29 cellular contexts compared by ENCODE assay signal in the genomic region with DNA sequence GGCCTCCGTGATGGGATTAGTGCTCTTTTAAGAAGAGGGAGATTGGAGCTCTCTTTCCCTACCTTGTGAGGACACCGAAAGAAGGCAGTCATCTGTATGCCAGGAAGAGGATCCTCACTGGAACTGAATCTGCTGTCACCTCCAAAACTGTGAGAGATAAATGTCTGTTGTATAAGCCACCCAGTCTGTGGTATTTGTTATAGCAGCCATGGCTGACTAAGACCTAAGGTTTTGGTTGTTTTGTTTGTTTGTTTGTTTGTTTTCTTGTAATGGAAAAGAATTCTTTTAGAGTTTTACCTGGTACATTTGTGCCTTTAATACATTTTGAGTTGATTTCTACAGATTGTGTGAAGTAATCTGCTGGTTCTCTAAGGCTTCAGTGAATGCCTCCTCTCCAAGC.
"Had no signal": no experiment of that assay in that cellular context is flagged by ENCODE, and none has a peak within 500 bp of the region (broad histone marks: within the 10 kb centered on the region; RNA-seq: fewer than 3 reads in every experiment).

No MANE protein-coding gene starts in this region.

- H3K4me2 ChIP-seq: hepatocyte had no signal

- ATAC-seq: effector memory CD8-positive, alpha-beta T cell; esophagus mucosa; foreskin keratinocyte; gastrocnemius medialis; gastroesophageal sphincter; heart left ventricle; heart right ventricle had no signal

- H3K36me3 ChIP-seq: colonic mucosa had no signal

- H3K79me2 ChIP-seq: hepatocyte had no signal

- FAIRE-seq: endometrium, endothelial cell of umbilical vein, frontal cortex had no signal

- H3K27ac ChIP-seq: colonic mucosa, coronary artery, dorsolateral prefrontal cortex, epithelial cell of prostate, esophagus muscularis mucosa, esophagus squamous epithelium, foreskin keratinocyte, gastrocnemius medialis, gastroesophageal sphincter, heart left ventricle, heart right ventricle, hepatocyte had no signal

- H3K4me1 ChIP-seq: colonic mucosa, foreskin keratinocyte, gastrocnemius medialis had no signal

- H3K9me3 ChIP-seq: colonic mucosa, esophagus muscularis mucosa, esophagus squamous epithelium, gastrocnemius medialis, gastroesophageal sphincter, heart left ventricle, heart right ventricle had no signal

- H3K9me3 Mint-ChIP-seq: dendritic cell treated with granulocyte-macrophage colony-stimulating factor and Interleukin-4, amounts not matched to agents 40 ng/mL and 50 ng/mL, for 4 days; effector memory CD8-positive, alpha-beta T cell; endodermal cell had no signal

- H3K27ac Mint-ChIP-seq: dendritic cell treated with granulocyte-macrophage colony-stimulating factor and Interleukin-4, amounts not matched to agents 40 ng/mL and 50 ng/mL, for 4 days; effector memory CD8-positive, alpha-beta T cell; endodermal cell had no signal

- DNase-seq: colonic mucosa; cortex of kidney; dermis blood vessel endothelial cell; dorsolateral prefrontal cortex; effector CD4-positive, alpha-beta T cell; effector CD8-positive, alpha-beta T cell; effector memory CD4-positive, alpha-beta T cell; effector memory CD8-positive, alpha-beta T cell; endodermal cell; erythroblast; esophagus squamous epithelium; foreskin fibroblast; foreskin keratinocyte; foreskin melanocyte; gastrocnemius medialis; glutamatergic neuron; head of caudate nucleus; heart left ventricle; heart right ventricle had no signal

- H3K4me1 Mint-ChIP-seq: endodermal cell had no signal

- H3K4me3 ChIP-seq: colonic mucosa, coronary artery, dorsolateral prefrontal cortex, esophagus muscularis mucosa, esophagus squamous epithelium, gastrocnemius medialis, gastroesophageal sphincter, heart left ventricle, heart right ventricle, hepatocyte had no signal

- H3K4me3 Mint-ChIP-seq: dendritic cell treated with granulocyte-macrophage colony-stimulating factor and Interleukin-4, amounts not matched to agents 40 ng/mL and 50 ng/mL, for 4 days; effector memory CD8-positive, alpha-beta T cell; endodermal cell had no signal

- H2AFZ ChIP-seq: hepatocyte had no signal

- H3K27me3 ChIP-seq: colonic mucosa, hepatocyte had no signal
